24 cellular contexts compared by ENCODE assay signal in genomic region chr4:75907956-75908355, GRCh38. TPM values are rescaled to one million over a fixed set of nuclear protein-coding genes. Genes with fewer than 3 reads are reported as not detected.
A peak's percentile ranks its signal among the peaks of the same experiment; 100 is the strongest.
DNase-seq lines count a peak whose midpoint lies in the region; TF ChIP-seq lines count a peak whose summit lies in the region.
"Had no signal": no experiment of that assay in that cellular context is flagged by ENCODE, and none has a peak within 500 bp of the region (broad histone marks: within the 10 kb centered on the region; RNA-seq: fewer than 3 reads in every experiment).

No MANE protein-coding gene starts in this region.

- peaks cover 4% of the 10 kb centered on the region for H3K27me3 Mint-ChIP-seq in neural progenitor cell (ENCODE audit: insufficient read depth, low read depth)
- H3K27me3 Mint-ChIP-seq: brain had no signal

- H3K4me2 ChIP-seq in MM.1S (ENCODE audit: low read depth, low read length) (peak overlapping the region; percentile 47; the same call in 1 of the 2 replicates), neural progenitor cell (no peak overlapping the region)
- H3K4me2 ChIP-seq: smooth muscle cell had no signal

- H3K4me1 ChIP-seq in MM.1S (ENCODE audit: low read length), result peaks cover 10% of the 10 kb centered on the region; the same call in 1 of the 2 replicates
- H3K4me1 ChIP-seq in SJCRH30, result peaks cover 8% of the 10 kb centered on the region; the same call in 1 of the 2 replicates
- no peaks in the 10 kb centered on the region for H3K4me1 ChIP-seq in neural progenitor cell
- H3K4me1 ChIP-seq: BE2C, esophagus muscularis mucosa, prostate gland had no signal

- H3K79me2 ChIP-seq in MM.1S (ENCODE audit: low read length), result no peaks in the 10 kb centered on the region
- no peaks in the 10 kb centered on the region for H3K79me2 ChIP-seq in neural progenitor cell (ENCODE audit: low read depth)

- peaks cover 9% of the 10 kb centered on the region; the same call in 1 of the 2 replicates for H3F3A ChIP-seq in MM.1S (ENCODE audit: insufficient read depth, low read length)
- no peaks in the 10 kb centered on the region for H3F3A ChIP-seq in neural progenitor cell (ENCODE audit: low read depth)

- no peak for TF ChIP-seq CTCF in MM.1S (IDR thresholded peaks at IDR 0.05; ENCODE audit: low read length)
- TF ChIP-seq CTCF in neural progenitor cell (IDR thresholded peaks at IDR 0.05), result no peak

- H3K9me3 Mint-ChIP-seq in neural progenitor cell, result peaks cover 4% of the 10 kb centered on the region
- H3K9me3 Mint-ChIP-seq: effector memory CD8-positive, alpha-beta T cell; T-helper 1 cell treated with Interleukin-12 subunit alpha and Interleukin-12 subunit beta and Interleukin-4 antibody, amounts not matched to agents 30 μg/mL and 1 μg/mL, for 36 hours had no signal

- no peak overlapping the region for H3K4me3 Mint-ChIP-seq in neural progenitor cell
- H3K4me3 Mint-ChIP-seq: brain; effector memory CD8-positive, alpha-beta T cell; nephron progenitor cell; stimulated activated naive CD8-positive, alpha-beta T cell treated with anti-CD3 and anti-CD28 coated beads, Interleukin-15, amount 100 ng/mL, for 72 hours; T-helper 1 cell treated with Interleukin-12 subunit alpha and Interleukin-12 subunit beta and Interleukin-4 antibody, amounts not matched to agents 30 μg/mL and 1 μg/mL, for 36 hours had no signal

- H3K27me3 ChIP-seq in MM.1S (replicated peaks; ENCODE audit: insufficient read depth, low read length) (no peaks in the 10 kb centered on the region), SJCRH30 (no peaks in the 10 kb centered on the region), neural progenitor cell (no peaks in the 10 kb centered on the region)
- H3K27me3 ChIP-seq: BE2C, esophagus muscularis mucosa had no signal

- H3K4me3 ChIP-seq in MM.1S (ENCODE audit: low read length) (no peak overlapping the region), SJCRH30 (peak overlapping the region; percentile 21), neural progenitor cell (no peak overlapping the region)
- H3K4me3 ChIP-seq: esophagus muscularis mucosa, prostate gland, smooth muscle cell had no signal

- no peaks in the 10 kb centered on the region for H3K9me2 ChIP-seq in MM.1S (replicated peaks; ENCODE audit: insufficient read depth, low read length)

- no peak for DNase-seq in MM.1S
- peak in 1 of 2 experiments; percentile 12 for DNase-seq in SJCRH30
- DNase-seq in kidney tubule cell (ENCODE audit: low spot score), result peak; percentile 6
- no peak for DNase-seq in neural progenitor cell (ENCODE audit: low spot score)
- no peak for DNase-seq in hypothalamus (lab: John Stamatoyannopoulos, UW)
- no peak for DNase-seq in RPMI8226
- no peak for DNase-seq in SHP77 (lab: John Stamatoyannopoulos, UW)
- DNase-seq: activated CD8-positive, alpha-beta memory T cell treated with anti-CD3 and anti-CD28 coated beads, Interleukin-2, amount 50 U/mL, for 48 hours; BE2C; effector memory CD8-positive, alpha-beta T cell; NCI-H1105 treated with DMSO at 0.1 percent for 48 hours; NCI-H2107; NCI-H510A; nephron progenitor cell; stimulated activated CD4-positive, alpha-beta T cell treated with anti-CD3 and anti-CD28 coated beads, Interleukin-4, amount 100 ng/mL, for 1 hour; stimulated activated naive CD8-positive, alpha-beta T cell treated with anti-CD3 and anti-CD28 coated beads, Interleukin-15, amount 100 ng/mL, for 72 hours; trophoblast cell had no signal

- no peak overlapping the region for H3K27ac Mint-ChIP-seq in neural progenitor cell
- H3K27ac Mint-ChIP-seq: brain; effector memory CD8-positive, alpha-beta T cell; nephron progenitor cell; stimulated activated naive CD8-positive, alpha-beta T cell treated with anti-CD3 and anti-CD28 coated beads, Interleukin-15, amount 100 ng/mL, for 72 hours; T-helper 1 cell treated with Interleukin-12 subunit alpha and Interleukin-12 subunit beta and Interleukin-4 antibody, amounts not matched to agents 30 μg/mL and 1 μg/mL, for 36 hours had no signal

- H3K36me3 ChIP-seq in MM.1S (replicated peaks; ENCODE audit: insufficient read depth, low read length) (no peaks in the 10 kb centered on the region), SJCRH30 (no peaks in the 10 kb centered on the region), neural progenitor cell (no peaks in the 10 kb centered on the region)
- H3K36me3 ChIP-seq: BE2C, esophagus muscularis mucosa, prostate gland had no signal

- peaks cover 2% of the 10 kb centered on the region for H3K36me3 Mint-ChIP-seq in neural progenitor cell
- H3K36me3 Mint-ChIP-seq: brain had no signal

- H2AFZ ChIP-seq in MM.1S (ENCODE audit: low read length) (peak overlapping the region; percentile 72; the same call in 1 of the 2 replicates), neural progenitor cell (replicated peaks) (no peak overlapping the region)

- no peak overlapping the region for H3K9ac ChIP-seq in MM.1S (ENCODE audit: low read length)
- H3K9ac ChIP-seq in neural progenitor cell, result no peak overlapping the region

- H3K9me3 ChIP-seq in MM.1S (replicated peaks; ENCODE audit: insufficient read depth, low read length) (no peaks in the 10 kb centered on the region), SJCRH30 (replicated peaks) (peaks cover 10% of the 10 kb centered on the region), neural progenitor cell (ENCODE audit: low read depth) (no peaks in the 10 kb centered on the region)
- H3K9me3 ChIP-seq: BE2C, esophagus muscularis mucosa, prostate gland had no signal

- H4K20me1 ChIP-seq in MM.1S (ENCODE audit: insufficient read depth, low read length), result no peaks in the 10 kb centered on the region
- H4K20me1 ChIP-seq in neural progenitor cell (ENCODE audit: low read depth), result no peaks in the 10 kb centered on the region

- H3K27ac ChIP-seq in MM.1S (ENCODE audit: low read length) (peak overlapping the region; percentile 47; the same call in 1 of the 2 replicates), SJCRH30 (no peak overlapping the region; the same call in 1 of the 2 replicates), neural progenitor cell (no peak overlapping the region)
- H3K27ac ChIP-seq: esophagus muscularis mucosa, VCaP had no signal

- H3K4me1 Mint-ChIP-seq in neural progenitor cell, result no peaks in the 10 kb centered on the region
- H3K4me1 Mint-ChIP-seq: stimulated activated naive CD8-positive, alpha-beta T cell treated with anti-CD3 and anti-CD28 coated beads, Interleukin-15, amount 100 ng/mL, for 72 hours had no signal

RNA-seq across cellular contexts. Expression of gene PPEF2, which starts 5.7 kb away (rescaled TPM):
- total RNA-seq in SJCRH30 (2014; rRNA removed; shearing (Covaris generic)), result not detected in 2 replicates
- total RNA-seq in neural progenitor cell (ENCODE audit: low replicate concordance), result 0.07 TPM in 1 of 2 replicates, not detected in the other
- total RNA-seq: esophagus muscularis mucosa, prostate gland, Right ventricle myocardium inferior, smooth muscle cell had no signal

RNA-seq across cellular contexts. Expression of gene NAAA, which starts 32.9 kb away (rescaled TPM):
- 11.3 and 11.8 TPM in 2 replicates for total RNA-seq in SJCRH30 (2014; rRNA removed; shearing (Covaris generic))
- total RNA-seq in neural progenitor cell (ENCODE audit: low replicate concordance), result 0.07 and 0.84 TPM in 2 replicates
